Comparison of ENCODE assay signal across 8 cellular contexts in genomic region chr3:50274371-50275104, GRCh38. TPM values are rescaled to one million over a fixed set of nuclear protein-coding genes. Genes with fewer than 3 reads are reported as not detected.
DNase-seq lines count a peak whose midpoint lies in the region; ATAC-seq and TF ChIP-seq lines count a peak whose summit lies in the region.

No MANE protein-coding gene starts in this region.

- peak; percentile 68 for DNase-seq in ELR (ENCODE audit: low read depth)
- peak; percentile 35 for DNase-seq in M059J (ENCODE audit: low read depth)
- DNase-seq in UCSD-AML1 (lab: John Stamatoyannopoulos, UW; ENCODE audit: unreplicated experiment): peak; percentile 76
- DNase-seq in kidney epithelial cell (ENCODE audit: low read depth): no peak
- DNase-seq in stimulated activated CD4-positive, alpha-beta T cell treated with anti-CD3 and anti-CD28 coated beads, TNF-alpha, amount 100 ng/mL, for 4 hours (ENCODE audit: low read depth in 3 of 3): peak; percentile 40 to 55 (median 54)
- no peak for DNase-seq in ureter (ENCODE audit: low spot score)

- peak overlapping the region in 4 of 5 experiments; percentile 46 to 69 (median 59) for H3K4me3 Mint-ChIP-seq in brain

- no peaks in the 10 kb centered on the region for H3K9me3 Mint-ChIP-seq in brain

- no peak overlapping the region for H3K4me3 ChIP-seq in kidney epithelial cell (ENCODE audit: low read depth, low read length)

- peak overlapping the region in 4 of 5 experiments; percentile 44 to 83 (median 63) for H3K27ac Mint-ChIP-seq in brain

- peaks cover 37% of the 10 kb centered on the region for H3K4me1 Mint-ChIP-seq in brain

- ATAC-seq in HG03175 (IDR thresholded peaks at IDR 0.05; ENCODE audit: unreplicated experiment): no peak

- H3K36me3 ChIP-seq in kidney epithelial cell (ENCODE audit: control insufficient read depth, insufficient read depth, low read length): no peaks in the 10 kb centered on the region

- peak; percentile 78 to 83 for TF ChIP-seq CTCF in brain (conservative IDR thresholded peaks at IDR 0.05)
- TF ChIP-seq CTCF in kidney epithelial cell (IDR thresholded peaks at IDR 0.05; ENCODE audit: insufficient read depth, low read length, poor library complexity, severe bottlenecking): peak; percentile 72

- peaks cover 4% of the 10 kb centered on the region for H3K36me3 Mint-ChIP-seq in brain

- peaks cover 35% of the 10 kb centered on the region for H3K27me3 ChIP-seq in kidney epithelial cell (ENCODE audit: control insufficient read depth, insufficient read depth, low read length)

- H3K27me3 Mint-ChIP-seq in brain: peaks cover 43% of the 10 kb centered on the region

RNA-seq across cellular contexts. Expression of gene LSMEM2, which starts 4.3 kb away (rescaled TPM):
- not detected in 2 replicates for total RNA-seq in M059J (2014; rRNA removed; shearing (Covaris generic))
- 0.51 TPM for polyA plus RNA-seq in brain (ENCODE audit: insufficient read depth, low read depth, low replicate concordance)
- total RNA-seq in kidney epithelial cell (not detected in 2 replicates), ureter (not detected)

RNA-seq across cellular contexts. Expression of gene SEMA3B, which starts 5.6 kb away (rescaled TPM):
- total RNA-seq in M059J (2014; rRNA removed; shearing (Covaris generic)): 12.0 and 22.5 TPM in 2 replicates
- 60.5 TPM for polyA plus RNA-seq in brain (ENCODE audit: insufficient read depth, low read depth, low replicate concordance)
- total RNA-seq in kidney epithelial cell (17.9 and 18.4 TPM in 2 replicates), ureter (18.2 TPM)

RNA-seq across cellular contexts. Expression of gene IFRD2, which starts 17.7 kb away (rescaled TPM):
- 49.3 and 50.4 TPM in 2 replicates for total RNA-seq in M059J (2014; rRNA removed; shearing (Covaris generic))
- polyA plus RNA-seq in brain (ENCODE audit: insufficient read depth, low read depth, low replicate concordance): 16.7 TPM
- total RNA-seq in kidney epithelial cell: 77.7 and 113 TPM in 2 replicates
- total RNA-seq in ureter: 104 TPM

RNA-seq across cellular contexts. Expression of gene HYAL3, which starts 24.7 kb away (rescaled TPM):
- total RNA-seq in M059J (2014; rRNA removed; shearing (Covaris generic)): 1.6 and 3.0 TPM in 2 replicates
- 4.2 TPM for polyA plus RNA-seq in brain (ENCODE audit: insufficient read depth, low read depth, low replicate concordance)
- total RNA-seq in kidney epithelial cell (7.6 and 7.9 TPM in 2 replicates), ureter (1.8 TPM)

RNA-seq across cellular contexts. Expression of gene NAA80, which starts 24.7 kb away (rescaled TPM):
- total RNA-seq in M059J (2014; rRNA removed; shearing (Covaris generic)): 6.9 and 8.9 TPM in 2 replicates
- 14.0 TPM for polyA plus RNA-seq in brain (ENCODE audit: insufficient read depth, low read depth, low replicate concordance)
- total RNA-seq in kidney epithelial cell (8.5 and 12.3 TPM in 2 replicates), ureter (10.7 TPM)

Comparison
In these comparisons a context has a peak if more than half of its experiments do, and no peak if none do; other contexts are left out.
1. DNase-seq: peak in ELR (single experiment), M059J (single experiment), UCSD-AML1 (single experiment) and stimulated activated CD4-positive, alpha-beta T cell treated with anti-CD3 and anti-CD28 coated beads, TNF-alpha, amount 100 ng/mL, for 4 hours (3 of 3); none in kidney epithelial cell (single experiment) and ureter (single experiment).